Comparison of ENCODE assay signal across 25 cellular contexts in genomic region chr12:22054155-22054554, GRCh38. TPM values are rescaled to one million over a fixed set of nuclear protein-coding genes. Genes with fewer than 3 reads are reported as not detected.
DNase-seq lines count a peak whose midpoint lies in the region; ATAC-seq, FAIRE-seq and TF ChIP-seq lines count a peak whose summit lies in the region.
"Had no signal": no experiment of that assay in that cellular context is flagged by ENCODE, and none has a peak within 500 bp of the region (broad histone marks: within the 10 kb centered on the region; RNA-seq: fewer than 3 reads in every experiment).

No MANE protein-coding gene starts in this region.

- no peaks in the 10 kb centered on the region for H4K20me1 ChIP-seq in GM23338 (replicated peaks; ENCODE audit: insufficient read depth)
- H4K20me1 ChIP-seq in MM.1S (ENCODE audit: insufficient read depth, low read length), result no peaks in the 10 kb centered on the region
- no peaks in the 10 kb centered on the region for H4K20me1 ChIP-seq in H1 (replicated peaks in 1 of 2; ENCODE audit: control insufficient read depth in 1 of 2, insufficient read depth in 2 of 2, low read length in 2 of 2)

- no peak overlapping the region for H3K23ac ChIP-seq in H1 (ENCODE audit: insufficient read length)

- peaks cover 65% of the 10 kb centered on the region for H3K36me3 Mint-ChIP-seq in GM23338 (ENCODE audit: low read depth)

- H4K5ac ChIP-seq in H1 (ENCODE audit: insufficient read length, low read depth, low read length), result no peak overlapping the region

- no peaks in the 10 kb centered on the region for H3F3A ChIP-seq in GM23338 (replicated peaks; ENCODE audit: low read depth)
- no peaks in the 10 kb centered on the region for H3F3A ChIP-seq in MM.1S (ENCODE audit: insufficient read depth, low read length)

- DNase-seq in A549 (ENCODE audit: low read depth in 1 of 2, low spot score in 1 of 2), result no peak
- no peak for DNase-seq in GM23338 (ENCODE audit: low spot score)
- DNase-seq in MM.1S, result peak; percentile 57
- DNase-seq in H1 (ENCODE audit: low read depth in 1 of 2, low spot score in 2 of 2), result no peak
- no peak for DNase-seq in GM10266 (ENCODE audit: extremely low spot score)
- no peak for DNase-seq in effector CD8-positive, alpha-beta T cell (lab: John Stamatoyannopoulos, UW)
- DNase-seq in lower lobe of right lung, result no peak
- DNase-seq: 8988T; AML-193; Caco-2; Calu3; CD4-positive, alpha-beta T cell; CD8-positive, alpha-beta T cell; DMS79 treated with DMSO at 0.1 percent for 48 hours; GF-D8 had no signal

- TF ChIP-seq POLR2A in A549 (IDR thresholded peaks at IDR 0.05; ENCODE audit: low read length) (no peak), H1 (IDR thresholded peaks at IDR 0.05; ENCODE audit: control extremely low read depth in 1 of 2, low read depth in 2 of 2, low read length in 2 of 2) (no peak)

- no peak overlapping the region for H4K8ac ChIP-seq in H1 (ENCODE audit: extremely low read depth, insufficient read depth, low read length)

- H3K4ac ChIP-seq in H1 (replicated peaks; ENCODE audit: insufficient read length, low read depth, low read length), result no peak overlapping the region

- H3K9me3 ChIP-seq in A549, result no peaks in the 10 kb centered on the region
- H3K9me3 ChIP-seq in MM.1S (replicated peaks; ENCODE audit: insufficient read depth, low read length), result no peaks in the 10 kb centered on the region
- H3K9me3 ChIP-seq in H1 (ENCODE audit: insufficient read depth in 2 of 2, low read depth in 1 of 2, low read length in 1 of 2), result no peaks in the 10 kb centered on the region
- no peaks in the 10 kb centered on the region for H3K9me3 ChIP-seq in lower lobe of right lung
- H3K9me3 ChIP-seq: BLaER1 treated with 17β-estradiol and CSF1 and Interleukin-3, amounts not matched to agents 10 nM and 100 nM; Caco-2 had no signal

- CTCF ChIA-PET in A549 (lab: Yijun Ruan, JAX), result no interaction called here
- CTCF ChIA-PET in H1 (lab: Charles Lee; ENCODE audit: partially characterized antibody), result interaction anchor here (0.5 to 1.2 kb wide), 4 partner anchors 28 to 476 kb away, joined by 3 to 5 read pairs (median 3); no protein-coding TSS in a partner anchor

- no peak overlapping the region for H2BK15ac ChIP-seq in H1 (ENCODE audit: low read length)

- no peak overlapping the region for H3K14ac ChIP-seq in H1 (ENCODE audit: insufficient read length)

- TF ChIP-seq RAD21 in A549 (conservative IDR thresholded peaks at IDR 0.05 in 1 of 2, IDR thresholded peaks at IDR 0.05 in 1 of 2) (no peak), H1 (IDR thresholded peaks at IDR 0.05 in 1 of 2, conservative IDR thresholded peaks at IDR 0.05 in 1 of 2; ENCODE audit: low read depth in 2 of 2, low read length in 2 of 2) (no peak)

- TF ChIP-seq CTCF in A549 (IDR thresholded peaks at IDR 0.05) (no peak), GM23338 (conservative IDR thresholded peaks at IDR 0.05; ENCODE audit: low read depth in 2 of 2) (no peak), MM.1S (IDR thresholded peaks at IDR 0.05; ENCODE audit: low read length) (no peak), H1 (IDR thresholded peaks at IDR 0.05; ENCODE audit: control extremely low read depth in 1 of 3, insufficient read depth in 1 of 3, low read depth in 1 of 3, low read length in 3 of 3) (no peak), GM10266 (IDR thresholded peaks at IDR 0.05; ENCODE audit: control insufficient read depth, insufficient read depth, low read depth, missing control alignments) (no peak), lower lobe of right lung (IDR thresholded peaks at IDR 0.05) (no peak)

- peak overlapping the region; percentile 77; the same call in 1 of the 2 replicates for H3K27ac Mint-ChIP-seq in GM23338
- H3K27ac Mint-ChIP-seq: B cell; CD4-positive, alpha-beta T cell; CD8-positive, alpha-beta T cell had no signal

- no peak overlapping the region for H2BK12ac ChIP-seq in H1 (ENCODE audit: low read depth, low read length)

- no peaks in the 10 kb centered on the region for H3K27me3 ChIP-seq in GM23338 (ENCODE audit: insufficient read depth)
- no peaks in the 10 kb centered on the region for H3K27me3 ChIP-seq in MM.1S (replicated peaks; ENCODE audit: insufficient read depth, low read length)
- no peaks in the 10 kb centered on the region for H3K27me3 ChIP-seq in H1 (replicated peaks in 1 of 4; ENCODE audit: control insufficient read depth in 3 of 4, extremely low read depth in 1 of 4, insufficient read depth in 3 of 4, low read length in 3 of 4)
- no peaks in the 10 kb centered on the region for H3K27me3 ChIP-seq in lower lobe of right lung (ENCODE audit: low read depth)
- H3K27me3 ChIP-seq: BLaER1 treated with 17β-estradiol and CSF1 and Interleukin-3, amounts not matched to agents 10 nM and 100 nM had no signal

- H3K9me2 ChIP-seq in GM23338 (ENCODE audit: insufficient read depth), result no peaks in the 10 kb centered on the region
- H3K9me2 ChIP-seq in MM.1S (replicated peaks; ENCODE audit: insufficient read depth, low read length), result no peaks in the 10 kb centered on the region

- H3K23me2 ChIP-seq in H1 (ENCODE audit: low read depth, low read length), result no peaks in the 10 kb centered on the region; the same call in 1 of the 2 replicates

- no peak for TF ChIP-seq EP300 in A549 (IDR thresholded peaks at IDR 0.05)
- TF ChIP-seq EP300 in H1 (IDR thresholded peaks at IDR 0.05; ENCODE audit: borderline replicate concordance in 1 of 2, low read depth in 2 of 2, low read length in 2 of 2), result no peak

- H3K4me2 ChIP-seq in A549 (no peak overlapping the region), GM23338 (no peak overlapping the region), MM.1S (ENCODE audit: low read depth, low read length) (no peak overlapping the region), H1 (ENCODE audit: insufficient read depth in 1 of 2, low read depth in 2 of 2, low read length in 2 of 2) (no peak overlapping the region)
- H3K4me2 ChIP-seq: BLaER1 treated with 17β-estradiol and CSF1 and Interleukin-3, amounts not matched to agents 10 nM and 100 nM had no signal

- H3K36me3 ChIP-seq in GM23338 (ENCODE audit: insufficient read depth), result peaks cover 30% of the 10 kb centered on the region; the same call in 1 of the 2 replicates
- no peaks in the 10 kb centered on the region; the same call in none of the 2 replicates for H3K36me3 ChIP-seq in MM.1S (replicated peaks; ENCODE audit: insufficient read depth, low read length)
- peaks cover 3 to 26% (median 6%) of the 10 kb centered on the region in 4 experiments; a peak in 6 of 8 replicates for H3K36me3 ChIP-seq in H1 (ENCODE audit: control insufficient read depth in 2 of 4, insufficient read depth in 4 of 4, low read length in 3 of 4)
- peaks cover 36% of the 10 kb centered on the region for H3K36me3 ChIP-seq in lower lobe of right lung

- H2AK5ac ChIP-seq in H1 (ENCODE audit: low read depth, low read length), result no peak overlapping the region

- no peak overlapping the region for H4K91ac ChIP-seq in H1 (replicated peaks; ENCODE audit: insufficient read length, low read length)

- H3K27ac ChIP-seq in A549 (no peak overlapping the region), GM23338 (ENCODE audit: low read depth) (no peak overlapping the region), MM.1S (ENCODE audit: low read length) (no peak overlapping the region), H1 (ENCODE audit: low read depth, low read length) (no peak overlapping the region), lower lobe of right lung (no peak overlapping the region)
- H3K27ac ChIP-seq: BLaER1 treated with 17β-estradiol and CSF1 and Interleukin-3, amounts not matched to agents 10 nM and 100 nM; C4-2B had no signal

- no peaks in the 10 kb centered on the region for H3K27me3 Mint-ChIP-seq in GM23338 (ENCODE audit: insufficient read depth, low read depth, poor library complexity)
- H3K27me3 Mint-ChIP-seq: B cell; CD4-positive, alpha-beta T cell had no signal

- no peak for FAIRE-seq in A549 (lab: Jason Lieb, UNC)
- FAIRE-seq in H1 (lab: Jason Lieb, UNC), result no peak
- FAIRE-seq: A204.1, D721Med, G401.6, GM12878, GM12892, GM18507 had no signal

- no peaks in the 10 kb centered on the region for H3K9me3 Mint-ChIP-seq in GM23338
- H3K9me3 Mint-ChIP-seq: CD4-positive, alpha-beta T cell; CD8-positive, alpha-beta T cell had no signal

- H3K18ac ChIP-seq in H1 (ENCODE audit: extremely low read depth, low read length), result no peak overlapping the region

- ATAC-seq in A549, result no peak
- no peak for ATAC-seq in GM23338
- ATAC-seq in GM18519 (IDR thresholded peaks at IDR 0.05; ENCODE audit: low FRiP score, unreplicated experiment), result no peak
- no peak for ATAC-seq in lower lobe of right lung
- ATAC-seq: CD8-positive, alpha-beta T cell; GM12878 had no signal

- H3K4me3 ChIP-seq in A549 (no peak overlapping the region), GM23338 (no peak overlapping the region), MM.1S (ENCODE audit: low read length) (no peak overlapping the region), H1 (ENCODE audit: extremely low read depth in 1 of 4, insufficient read depth in 2 of 4, low read depth in 3 of 4, low read length in 4 of 4) (no peak overlapping the region), lower lobe of right lung (no peak overlapping the region)
- H3K4me3 ChIP-seq: BLaER1 treated with 17β-estradiol and CSF1 and Interleukin-3, amounts not matched to agents 10 nM and 100 nM; GM12878 had no signal

- POLR2A ChIA-PET in A549 (lab: Yijun Ruan, JAX) (no interaction called here), H1 (lab: Charles Lee; ENCODE audit: partially characterized antibody) (no interaction called here)

- H3K79me1 ChIP-seq in H1 (ENCODE audit: low read depth, low read length), result 0 out of 2 replicates have a peak, but pooled peaks cover 2% of the 10 kb centered on the region

- no peak overlapping the region for H3K56ac ChIP-seq in H1 (replicated peaks; ENCODE audit: insufficient read length, low read depth, low read length)

- H2BK5ac ChIP-seq in H1 (ENCODE audit: low read depth, low read length), result no peak overlapping the region

- no peak overlapping the region for H3K4me3 Mint-ChIP-seq in GM23338
- H3K4me3 Mint-ChIP-seq: B cell; CD4-positive, alpha-beta T cell; CD8-positive, alpha-beta T cell had no signal

- peaks cover 49% of the 10 kb centered on the region for H3K79me2 ChIP-seq in GM23338 (replicated peaks; ENCODE audit: insufficient read depth)
- peaks cover 9% of the 10 kb centered on the region; the same call in 1 of the 2 replicates for H3K79me2 ChIP-seq in MM.1S (ENCODE audit: low read length)
- H3K79me2 ChIP-seq in H1 (ENCODE audit: control insufficient read depth in 1 of 2, insufficient read depth in 2 of 2, low read length in 2 of 2), result peaks cover 0 to 40% of the 10 kb centered on the region in 2 experiments; a peak in 2 of 4 replicates

- WGBS in A549 (ENCODE audit: missing lambda C conversion rate), result 93% methylated on average over 3 of the region's 3 CpGs
- WGBS in H1 (ENCODE audit: extremely low coverage in 1 of 2, insufficient coverage in 1 of 2, insufficient read length in 1 of 2, insufficient replicate concordance in 2 of 2, low coverage in 1 of 2, low lambda C conversion rate in 2 of 2, missing lambda C conversion rate in 1 of 2), 2 experiments, result 95% methylated on average over 3 of the region's 3 CpGs; no CpG with 5 or more reads in 1 of the 2 experiments

- peaks cover 19% of the 10 kb centered on the region for H3K4me1 Mint-ChIP-seq in GM23338

- intact Hi-C loops in lower lobe of right lung (cut with DNase I), result no loop called here

- H3K9ac ChIP-seq in MM.1S (ENCODE audit: low read length) (no peak overlapping the region), H1 (replicated peaks in 1 of 4; ENCODE audit: extremely low read depth in 1 of 4, low read depth in 3 of 4, low read length in 3 of 4) (no peak overlapping the region)
- H3K9ac ChIP-seq: BLaER1 treated with 17β-estradiol and CSF1 and Interleukin-3, amounts not matched to agents 10 nM and 100 nM had no signal

- no peak overlapping the region for H2AFZ ChIP-seq in GM23338
- H2AFZ ChIP-seq in MM.1S (ENCODE audit: low read length), result no peak overlapping the region
- no peak overlapping the region for H2AFZ ChIP-seq in H1 (ENCODE audit: low read length)

- H2BK120ac ChIP-seq in H1 (replicated peaks; ENCODE audit: low read depth, low read length), result no peak overlapping the region

- H2BK20ac ChIP-seq in H1 (ENCODE audit: low read length), result no peak overlapping the region

- H3K4me1 ChIP-seq in A549 (no peaks in the 10 kb centered on the region; the same call in 2 of the 3 replicates), GM23338 (ENCODE audit: insufficient read depth) (peaks cover 20% of the 10 kb centered on the region), MM.1S (ENCODE audit: low read length) (peaks cover 20% of the 10 kb centered on the region; the same call in 1 of the 2 replicates), H1 (replicated peaks in 1 of 4; ENCODE audit: control insufficient read depth in 3 of 4, insufficient read depth in 4 of 4, low read length in 3 of 4) (no peaks in the 10 kb centered on the region), lower lobe of right lung (peaks cover 10% of the 10 kb centered on the region)

RNA-seq across cellular contexts. Expression of gene CMAS, which starts 8.1 kb away (rescaled TPM):
- polyA plus RNA-seq in A549 (2011; rRNA removed) (63.4 and 68.2 TPM in 2 replicates), A549 (2017; fragmentation: RNase III; extraction: RNeasy Plus Mini Kit Qiagen cat#74134 plus additional on column Dnase treatment) (45.3 to 47.1 TPM (median 46.7 TPM) in 3 replicates), GM23338 (2016; fragmentation: Nextera tagmentation; extraction: Ambion mirVana) (115 and 118 TPM in 2 replicates), H1 (2011; rRNA removed) (8.2 and 13.2 TPM in 2 replicates)
- 20.8 and 21.5 TPM in 2 replicates for polyA plus RNA-seq in A549 (2012; cell fraction: cytosol; rRNA removed)
- 6.4 and 8.9 TPM in 2 replicates for polyA plus RNA-seq in A549 (2012; cell fraction: nucleus; rRNA removed)
- 4.9 and 5.0 TPM in 2 replicates for polyA minus RNA-seq in A549 (2011; rRNA and poly(A)+ RNA removed)
- 61.2 and 62.9 TPM in 2 replicates for total RNA-seq in GM23338 (2014; rRNA removed; shearing (Covaris generic))
- total RNA-seq in H1 (2021; fragmentation: NEBNext Ultra II Directional; extraction: Animal tissue kit (Norgen Biotek cat#: 25700)), result 53.2 and 59.8 TPM in 2 replicates
- polyA plus RNA-seq in H1 (2011; cell fraction: cytosol; rRNA removed), result 26.5 TPM
- polyA plus RNA-seq in H1 (2011; cell fraction: nucleus; rRNA removed), result 5.0 TPM
- 32.6 to 48.3 TPM (median 34.7 TPM) in 4 replicates for polyA plus RNA-seq in H1 (2012, experiment 1 of 2)
- polyA plus RNA-seq in H1 (2012, experiment 2 of 2), result 11.1 TPM
- 47.6 TPM for polyA plus RNA-seq in H1 (2013, experiment 1 of 2)
- polyA plus RNA-seq in H1 (2013, experiment 2 of 2), result 51.7 TPM
- 6.0 and 10.9 TPM in 2 replicates for polyA minus RNA-seq in H1 (2011; rRNA and poly(A)+ RNA removed)
- 12.8 TPM for polyA minus RNA-seq in H1 (2011; cell fraction: cytosol; rRNA and poly(A)+ RNA removed)
- 10.0 TPM for polyA minus RNA-seq in H1 (2011; cell fraction: nucleus; rRNA and poly(A)+ RNA removed)
- 26.1 TPM for total RNA-seq in lower lobe of right lung

Comparison
In these comparisons a context has a peak if more than half of its experiments do, and no peak if none do; other contexts are left out.
1. Of the 18 proteins assayed by ChIP-seq in both H1 and A549: peak only in H1: none; only in A549: none; in both: MAFK; in neither: 17.